In the genomic region with DNA sequence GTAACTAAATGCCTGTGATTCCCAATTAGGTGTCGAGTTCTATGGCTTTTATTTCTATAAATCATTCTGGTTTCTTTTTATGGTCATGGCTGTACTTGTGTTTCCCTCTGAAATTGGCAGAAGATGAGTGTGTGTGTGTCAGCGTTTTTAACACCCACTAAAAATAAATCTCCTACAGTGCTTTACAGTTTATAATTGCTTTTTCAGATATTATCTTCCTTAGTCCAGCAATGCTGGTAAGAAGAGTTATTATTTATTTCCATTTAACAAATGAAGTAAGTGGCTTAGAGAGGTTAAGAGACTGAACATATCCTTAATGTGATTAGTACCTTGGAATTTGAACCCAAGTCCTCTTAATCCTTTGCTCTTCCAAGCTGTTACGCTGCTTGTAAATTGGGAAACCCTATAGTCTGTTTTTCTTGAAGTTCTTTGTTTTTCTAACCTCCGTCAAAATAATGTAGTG, we compare ENCODE assay signal across 1 cellular context.
TF ChIP-seq lines count a peak whose summit lies in the region.

No MANE protein-coding gene starts in this region.

TF ChIP-seq in HEK293, 187 proteins besides CTCF, POLR2A, EP300 and RAD21 (continued from another document and continues in another):
- TF ChIP-seq, protein P1, sequence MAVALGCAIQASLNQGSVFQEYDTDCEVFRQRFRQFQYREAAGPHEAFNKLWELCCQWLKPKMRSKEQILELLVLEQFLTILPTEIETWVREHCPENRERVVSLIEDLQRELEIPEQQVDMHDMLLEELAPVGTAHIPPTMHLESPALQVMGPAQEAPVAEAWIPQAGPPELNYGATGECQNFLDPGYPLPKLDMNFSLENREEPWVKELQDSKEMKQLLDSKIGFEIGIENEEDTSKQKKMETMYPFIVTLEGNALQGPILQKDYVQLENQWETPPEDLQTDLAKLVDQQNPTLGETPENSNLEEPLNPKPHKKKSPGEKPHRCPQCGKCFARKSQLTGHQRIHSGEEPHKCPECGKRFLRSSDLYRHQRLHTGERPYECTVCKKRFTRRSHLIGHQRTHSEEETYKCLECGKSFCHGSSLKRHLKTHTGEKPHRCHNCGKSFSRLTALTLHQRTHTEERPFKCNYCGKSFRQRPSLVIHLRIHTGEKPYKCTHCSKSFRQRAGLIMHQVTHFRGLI (tag by site-specific recombination; IDR thresholded peaks at IDR 0.05) = no peak; the same call in 1 of the 2 replicates
- TF ChIP-seq, protein P2, sequence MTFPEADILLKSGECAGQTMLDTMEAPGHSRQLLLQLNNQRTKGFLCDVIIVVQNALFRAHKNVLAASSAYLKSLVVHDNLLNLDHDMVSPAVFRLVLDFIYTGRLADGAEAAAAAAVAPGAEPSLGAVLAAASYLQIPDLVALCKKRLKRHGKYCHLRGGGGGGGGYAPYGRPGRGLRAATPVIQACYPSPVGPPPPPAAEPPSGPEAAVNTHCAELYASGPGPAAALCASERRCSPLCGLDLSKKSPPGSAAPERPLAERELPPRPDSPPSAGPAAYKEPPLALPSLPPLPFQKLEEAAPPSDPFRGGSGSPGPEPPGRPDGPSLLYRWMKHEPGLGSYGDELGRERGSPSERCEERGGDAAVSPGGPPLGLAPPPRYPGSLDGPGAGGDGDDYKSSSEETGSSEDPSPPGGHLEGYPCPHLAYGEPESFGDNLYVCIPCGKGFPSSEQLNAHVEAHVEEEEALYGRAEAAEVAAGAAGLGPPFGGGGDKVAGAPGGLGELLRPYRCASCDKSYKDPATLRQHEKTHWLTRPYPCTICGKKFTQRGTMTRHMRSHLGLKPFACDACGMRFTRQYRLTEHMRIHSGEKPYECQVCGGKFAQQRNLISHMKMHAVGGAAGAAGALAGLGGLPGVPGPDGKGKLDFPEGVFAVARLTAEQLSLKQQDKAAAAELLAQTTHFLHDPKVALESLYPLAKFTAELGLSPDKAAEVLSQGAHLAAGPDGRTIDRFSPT (tag by site-specific recombination; IDR thresholded peaks at IDR 0.05) = peak; percentile 67
- no peak for TF ChIP-seq ZNF214 (tag by site-specific recombination; IDR thresholded peaks at IDR 0.05; ENCODE audit: borderline replicate concordance)
- peak; percentile 83 for TF ChIP-seq GLIS1 (tag by site-specific recombination; IDR thresholded peaks at IDR 0.05)
- no peak for TF ChIP-seq KLF1 (tag by site-specific recombination; IDR thresholded peaks at IDR 0.05)
- TF ChIP-seq, protein P3, sequence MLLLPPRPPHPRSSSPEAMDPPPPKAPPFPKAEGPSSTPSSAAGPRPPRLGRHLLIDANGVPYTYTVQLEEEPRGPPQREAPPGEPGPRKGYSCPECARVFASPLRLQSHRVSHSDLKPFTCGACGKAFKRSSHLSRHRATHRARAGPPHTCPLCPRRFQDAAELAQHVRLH (tag by site-specific recombination; IDR thresholded peaks at IDR 0.05) = no peak
- no peak for TF ChIP-seq ZNF555 (tag by site-specific recombination; conservative IDR thresholded peaks at IDR 0.05)
- 0 out of 2 replicates have a peak, but pooled peaks have one; percentile 3 for TF ChIP-seq ZNF654 (tag by site-specific recombination; IDR thresholded peaks at IDR 0.05; ENCODE audit: low read depth)
- no peak for TF ChIP-seq ZNF155 (tag by site-specific recombination; IDR thresholded peaks at IDR 0.05)
- TF ChIP-seq, protein P4, sequence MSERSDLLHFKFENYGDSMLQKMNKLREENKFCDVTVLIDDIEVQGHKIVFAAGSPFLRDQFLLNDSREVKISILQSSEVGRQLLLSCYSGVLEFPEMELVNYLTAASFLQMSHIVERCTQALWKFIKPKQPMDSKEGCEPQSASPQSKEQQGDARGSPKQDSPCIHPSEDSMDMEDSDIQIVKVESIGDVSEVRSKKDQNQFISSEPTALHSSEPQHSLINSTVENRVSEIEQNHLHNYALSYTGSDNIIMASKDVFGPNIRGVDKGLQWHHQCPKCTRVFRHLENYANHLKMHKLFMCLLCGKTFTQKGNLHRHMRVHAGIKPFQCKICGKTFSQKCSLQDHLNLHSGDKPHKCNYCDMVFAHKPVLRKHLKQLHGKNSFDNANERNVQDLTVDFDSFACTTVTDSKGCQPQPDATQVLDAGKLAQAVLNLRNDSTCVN (tag by site-specific recombination; optimal IDR thresholded peaks at IDR 0.05) = no peak
- peak; percentile 81 for TF ChIP-seq ZNF366 (tag by site-specific recombination; conservative IDR thresholded peaks at IDR 0.05)
- TF ChIP-seq, protein P5, sequence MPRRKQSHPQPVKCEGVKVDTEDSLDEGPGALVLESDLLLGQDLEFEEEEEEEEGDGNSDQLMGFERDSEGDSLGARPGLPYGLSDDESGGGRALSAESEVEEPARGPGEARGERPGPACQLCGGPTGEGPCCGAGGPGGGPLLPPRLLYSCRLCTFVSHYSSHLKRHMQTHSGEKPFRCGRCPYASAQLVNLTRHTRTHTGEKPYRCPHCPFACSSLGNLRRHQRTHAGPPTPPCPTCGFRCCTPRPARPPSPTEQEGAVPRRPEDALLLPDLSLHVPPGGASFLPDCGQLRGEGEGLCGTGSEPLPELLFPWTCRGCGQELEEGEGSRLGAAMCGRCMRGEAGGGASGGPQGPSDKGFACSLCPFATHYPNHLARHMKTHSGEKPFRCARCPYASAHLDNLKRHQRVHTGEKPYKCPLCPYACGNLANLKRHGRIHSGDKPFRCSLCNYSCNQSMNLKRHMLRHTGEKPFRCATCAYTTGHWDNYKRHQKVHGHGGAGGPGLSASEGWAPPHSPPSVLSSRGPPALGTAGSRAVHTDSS (tag by site-specific recombination; IDR thresholded peaks at IDR 0.05) = no peak
- no peak for TF ChIP-seq ZNF707 (tag by site-specific recombination; IDR thresholded peaks at IDR 0.05)
- no peak for TF ChIP-seq ZNF223 (tag by site-specific recombination; IDR thresholded peaks at IDR 0.05)
- no peak for TF ChIP-seq ZNF302 (tag by site-specific recombination; IDR thresholded peaks at IDR 0.05; ENCODE audit: low read depth)
- TF ChIP-seq SCRT1 (tag by site-specific recombination; IDR thresholded peaks at IDR 0.05; ENCODE audit: borderline replicate concordance) = no peak
- TF ChIP-seq KLF16 (tag by site-specific recombination; IDR thresholded peaks at IDR 0.05) = no peak
- peak; percentile 83 for TF ChIP-seq KLF8 (tag by site-specific recombination; IDR thresholded peaks at IDR 0.05)
- TF ChIP-seq ZNF391 (tag by site-specific recombination; IDR thresholded peaks at IDR 0.05; ENCODE audit: borderline replicate concordance, low read depth) = no peak
- no peak for TF ChIP-seq ZNF335 (tag by site-specific recombination; conservative IDR thresholded peaks at IDR 0.05)
- TF ChIP-seq ZNF621 (tag by site-specific recombination; IDR thresholded peaks at IDR 0.05) = no peak
- no peak for TF ChIP-seq ZNF433 (tag by site-specific recombination; IDR thresholded peaks at IDR 0.05; ENCODE audit: low read depth)
- TF ChIP-seq ZNF423 (tag by site-specific recombination; IDR thresholded peaks at IDR 0.05) = no peak
- no peak for TF ChIP-seq ZNF175 (tag by site-specific recombination; IDR thresholded peaks at IDR 0.05)
- TF ChIP-seq ZNF792 (tag by site-specific recombination; IDR thresholded peaks at IDR 0.05) = no peak
- no peak for TF ChIP-seq ZNF785 (tag by site-specific recombination; IDR thresholded peaks at IDR 0.05)
- TF ChIP-seq ZNF404 (tag by site-specific recombination; IDR thresholded peaks at IDR 0.05) = no peak
- TF ChIP-seq, protein P6, sequence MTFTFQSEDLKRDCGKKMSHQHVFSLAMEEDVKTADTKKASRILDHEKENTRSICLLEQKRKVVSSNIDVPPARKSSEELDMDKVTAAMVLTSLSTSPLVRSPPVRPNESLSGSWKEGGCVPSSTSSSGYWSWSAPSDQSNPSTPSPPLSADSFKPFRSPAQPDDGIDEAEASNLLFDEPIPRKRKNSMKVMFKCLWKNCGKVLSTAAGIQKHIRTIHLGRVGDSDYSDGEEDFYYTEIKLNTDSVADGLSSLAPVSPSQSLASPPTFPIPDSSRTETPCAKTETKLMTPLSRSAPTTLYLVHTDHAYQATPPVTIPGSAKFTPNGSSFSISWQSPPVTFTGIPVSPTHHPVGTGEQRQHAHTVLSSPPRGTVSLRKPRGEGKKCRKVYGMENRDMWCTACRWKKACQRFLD (tag by site-specific recombination; IDR thresholded peaks at IDR 0.05) = no peak
- no peak for TF ChIP-seq ZNF558 (tag by site-specific recombination; IDR thresholded peaks at IDR 0.05)
- no peak for TF ChIP-seq ZNF133 (tag by site-specific recombination; IDR thresholded peaks at IDR 0.05)
- no peak for TF ChIP-seq ZNF600 (tag by site-specific recombination; IDR thresholded peaks at IDR 0.05)
- TF ChIP-seq, protein P7, sequence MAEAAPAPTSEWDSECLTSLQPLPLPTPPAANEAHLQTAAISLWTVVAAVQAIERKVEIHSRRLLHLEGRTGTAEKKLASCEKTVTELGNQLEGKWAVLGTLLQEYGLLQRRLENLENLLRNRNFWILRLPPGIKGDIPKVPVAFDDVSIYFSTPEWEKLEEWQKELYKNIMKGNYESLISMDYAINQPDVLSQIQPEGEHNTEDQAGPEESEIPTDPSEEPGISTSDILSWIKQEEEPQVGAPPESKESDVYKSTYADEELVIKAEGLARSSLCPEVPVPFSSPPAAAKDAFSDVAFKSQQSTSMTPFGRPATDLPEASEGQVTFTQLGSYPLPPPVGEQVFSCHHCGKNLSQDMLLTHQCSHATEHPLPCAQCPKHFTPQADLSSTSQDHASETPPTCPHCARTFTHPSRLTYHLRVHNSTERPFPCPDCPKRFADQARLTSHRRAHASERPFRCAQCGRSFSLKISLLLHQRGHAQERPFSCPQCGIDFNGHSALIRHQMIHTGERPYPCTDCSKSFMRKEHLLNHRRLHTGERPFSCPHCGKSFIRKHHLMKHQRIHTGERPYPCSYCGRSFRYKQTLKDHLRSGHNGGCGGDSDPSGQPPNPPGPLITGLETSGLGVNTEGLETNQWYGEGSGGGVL (tag by site-specific recombination; IDR thresholded peaks at IDR 0.05) = no peak
- TF ChIP-seq, protein P8, sequence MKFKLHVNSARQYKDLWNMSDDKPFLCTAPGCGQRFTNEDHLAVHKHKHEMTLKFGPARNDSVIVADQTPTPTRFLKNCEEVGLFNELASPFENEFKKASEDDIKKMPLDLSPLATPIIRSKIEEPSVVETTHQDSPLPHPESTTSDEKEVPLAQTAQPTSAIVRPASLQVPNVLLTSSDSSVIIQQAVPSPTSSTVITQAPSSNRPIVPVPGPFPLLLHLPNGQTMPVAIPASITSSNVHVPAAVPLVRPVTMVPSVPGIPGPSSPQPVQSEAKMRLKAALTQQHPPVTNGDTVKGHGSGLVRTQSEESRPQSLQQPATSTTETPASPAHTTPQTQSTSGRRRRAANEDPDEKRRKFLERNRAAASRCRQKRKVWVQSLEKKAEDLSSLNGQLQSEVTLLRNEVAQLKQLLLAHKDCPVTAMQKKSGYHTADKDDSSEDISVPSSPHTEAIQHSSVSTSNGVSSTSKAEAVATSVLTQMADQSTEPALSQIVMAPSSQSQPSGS (tag by site-specific recombination; IDR thresholded peaks at IDR 0.05; ENCODE audit: low read depth) = no peak
- TF ChIP-seq, protein P9, sequence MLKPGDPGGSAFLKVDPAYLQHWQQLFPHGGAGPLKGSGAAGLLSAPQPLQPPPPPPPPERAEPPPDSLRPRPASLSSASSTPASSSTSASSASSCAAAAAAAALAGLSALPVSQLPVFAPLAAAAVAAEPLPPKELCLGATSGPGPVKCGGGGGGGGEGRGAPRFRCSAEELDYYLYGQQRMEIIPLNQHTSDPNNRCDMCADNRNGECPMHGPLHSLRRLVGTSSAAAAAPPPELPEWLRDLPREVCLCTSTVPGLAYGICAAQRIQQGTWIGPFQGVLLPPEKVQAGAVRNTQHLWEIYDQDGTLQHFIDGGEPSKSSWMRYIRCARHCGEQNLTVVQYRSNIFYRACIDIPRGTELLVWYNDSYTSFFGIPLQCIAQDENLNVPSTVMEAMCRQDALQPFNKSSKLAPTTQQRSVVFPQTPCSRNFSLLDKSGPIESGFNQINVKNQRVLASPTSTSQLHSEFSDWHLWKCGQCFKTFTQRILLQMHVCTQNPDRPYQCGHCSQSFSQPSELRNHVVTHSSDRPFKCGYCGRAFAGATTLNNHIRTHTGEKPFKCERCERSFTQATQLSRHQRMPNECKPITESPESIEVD (tag by site-specific recombination; IDR thresholded peaks at IDR 0.05) = peak; percentile 88; the same call in 1 of the 2 replicates
- no peak for TF ChIP-seq ZNF292 (tag by site-specific recombination; IDR thresholded peaks at IDR 0.05; ENCODE audit: borderline replicate concordance, low read depth)
- no peak for TF ChIP-seq ZNF140 (tag by site-specific recombination; IDR thresholded peaks at IDR 0.05)
- TF ChIP-seq, protein P10, sequence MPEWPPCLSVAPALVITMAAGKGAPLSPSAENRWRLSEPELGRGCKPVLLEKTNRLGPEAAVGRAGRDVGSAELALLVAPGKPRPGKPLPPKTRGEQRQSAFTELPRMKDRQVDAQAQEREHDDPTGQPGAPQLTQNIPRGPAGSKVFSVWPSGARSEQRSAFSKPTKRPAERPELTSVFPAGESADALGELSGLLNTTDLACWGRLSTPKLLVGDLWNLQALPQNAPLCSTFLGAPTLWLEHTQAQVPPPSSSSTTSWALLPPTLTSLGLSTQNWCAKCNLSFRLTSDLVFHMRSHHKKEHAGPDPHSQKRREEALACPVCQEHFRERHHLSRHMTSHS (tag by site-specific recombination; IDR thresholded peaks at IDR 0.05) = no peak
- TF ChIP-seq ZSCAN16 (tag by site-specific recombination; IDR thresholded peaks at IDR 0.05) = no peak
- no peak for TF ChIP-seq ZNF274 (IDR thresholded peaks at IDR 0.05; ENCODE audit: low read length)
- no peak for TF ChIP-seq ZNF274 (tag by site-specific recombination; IDR thresholded peaks at IDR 0.05; ENCODE audit: borderline replicate concordance)
- no peak for TF ChIP-seq ZNF350 (tag by site-specific recombination; IDR thresholded peaks at IDR 0.05)
- no peak for TF ChIP-seq PRDM1 (tag by site-specific recombination; IDR thresholded peaks at IDR 0.05)
- TF ChIP-seq ZSCAN30 (tag by site-specific recombination; IDR thresholded peaks at IDR 0.05) = no peak; the same call in 1 of the 2 replicates
- no peak for TF ChIP-seq ZNF37A (tag by site-specific recombination; IDR thresholded peaks at IDR 0.05)
- no peak for TF ChIP-seq ZNF221 (tag by site-specific recombination; IDR thresholded peaks at IDR 0.05; ENCODE audit: borderline replicate concordance)
- TF ChIP-seq MZF1 (tag by site-specific recombination; IDR thresholded peaks at IDR 0.05; ENCODE audit: borderline replicate concordance) = no peak
- TF ChIP-seq GLI4 (tag by site-specific recombination; IDR thresholded peaks at IDR 0.05) = no peak
- peak; percentile 23; the same call in 1 of the 2 replicates for TF ChIP-seq ZNF76 (tag by site-specific recombination; IDR thresholded peaks at IDR 0.05; ENCODE audit: borderline replicate concordance, low read depth)
- TF ChIP-seq OSR2 (tag by site-specific recombination; IDR thresholded peaks at IDR 0.05) = peak; percentile 93
- no peak for TF ChIP-seq ZNF626 (tag by site-specific recombination; IDR thresholded peaks at IDR 0.05)
- TF ChIP-seq MEIS1 (CRISPR knock-in tag; IDR thresholded peaks at IDR 0.05; ENCODE audit: borderline replicate concordance) = no peak
- TF ChIP-seq HOXC10 (CRISPR knock-in tag; IDR thresholded peaks at IDR 0.05) = no peak
- TF ChIP-seq, protein P11, sequence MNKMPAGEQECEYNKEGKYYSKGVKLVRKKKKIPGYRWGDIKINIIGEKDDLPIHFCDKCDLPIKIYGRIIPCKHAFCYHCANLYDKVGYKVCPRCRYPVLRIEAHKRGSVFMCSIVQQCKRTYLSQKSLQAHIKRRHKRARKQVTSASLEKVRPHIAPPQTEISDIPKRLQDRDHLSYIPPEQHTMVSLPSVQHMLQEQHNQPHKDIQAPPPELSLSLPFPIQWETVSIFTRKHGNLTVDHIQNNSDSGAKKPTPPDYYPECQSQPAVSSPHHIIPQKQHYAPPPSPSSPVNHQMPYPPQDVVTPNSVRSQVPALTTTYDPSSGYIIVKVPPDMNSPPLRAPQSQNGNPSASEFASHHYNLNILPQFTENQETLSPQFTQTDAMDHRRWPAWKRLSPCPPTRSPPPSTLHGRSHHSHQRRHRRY (tag by site-specific recombination; IDR thresholded peaks at IDR 0.05) = no peak
- TF ChIP-seq GFI1B (tag by site-specific recombination; IDR thresholded peaks at IDR 0.05) = peak; percentile 63; the same call in 1 of the 2 replicates
